Comparison of ENCODE assay signal across 1 cellular context in the genomic region with DNA sequence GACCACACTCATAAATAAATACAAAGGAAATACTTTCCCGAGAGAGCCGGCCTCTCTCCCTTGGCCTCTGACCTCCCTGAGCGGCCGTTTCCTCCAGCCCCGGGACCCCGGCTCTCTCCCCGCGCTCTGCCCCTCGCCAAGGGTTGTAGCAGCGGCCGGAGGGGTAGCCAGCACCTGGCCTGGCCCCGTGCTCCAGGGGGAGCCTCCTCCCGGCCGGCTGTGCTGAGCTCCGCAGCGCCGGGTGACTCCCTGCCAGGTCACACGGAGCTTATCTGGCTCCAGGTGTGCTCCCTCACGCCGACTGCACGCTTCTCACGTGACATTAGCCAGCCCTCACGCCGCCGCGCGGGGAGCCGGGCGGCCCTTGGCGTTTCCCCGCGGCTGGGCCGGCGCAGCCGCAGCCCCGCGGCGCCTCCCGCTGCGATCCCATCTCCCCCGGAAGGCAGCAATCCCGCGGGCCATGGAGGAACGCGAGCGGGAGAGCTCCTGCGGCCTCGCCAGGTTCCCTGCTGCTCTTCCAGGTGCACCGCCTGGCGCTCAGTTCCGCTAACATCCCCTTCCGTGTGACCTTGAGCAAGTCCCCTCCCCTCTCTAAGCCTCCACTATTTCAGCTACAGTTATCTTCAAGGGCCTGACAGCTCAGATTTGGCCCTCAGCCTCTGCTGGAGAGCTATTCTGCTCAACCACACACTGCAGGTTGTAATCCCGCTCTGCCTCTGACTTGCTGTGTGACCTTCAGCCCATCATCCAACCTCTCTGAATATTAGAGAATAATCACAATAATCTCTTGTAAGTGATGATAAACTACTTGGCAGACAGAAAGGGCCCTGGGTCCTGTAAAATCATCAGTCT.
A peak's percentile ranks its signal among the peaks of the same experiment; 100 is the strongest.
TF ChIP-seq lines count a peak whose summit lies in the region.

No MANE protein-coding gene starts in this region.

TF ChIP-seq in HepG2, 621 proteins besides CTCF, POLR2A, EP300 and RAD21 (continued from another document and continues in another):
- TF ChIP-seq, protein P1, sequence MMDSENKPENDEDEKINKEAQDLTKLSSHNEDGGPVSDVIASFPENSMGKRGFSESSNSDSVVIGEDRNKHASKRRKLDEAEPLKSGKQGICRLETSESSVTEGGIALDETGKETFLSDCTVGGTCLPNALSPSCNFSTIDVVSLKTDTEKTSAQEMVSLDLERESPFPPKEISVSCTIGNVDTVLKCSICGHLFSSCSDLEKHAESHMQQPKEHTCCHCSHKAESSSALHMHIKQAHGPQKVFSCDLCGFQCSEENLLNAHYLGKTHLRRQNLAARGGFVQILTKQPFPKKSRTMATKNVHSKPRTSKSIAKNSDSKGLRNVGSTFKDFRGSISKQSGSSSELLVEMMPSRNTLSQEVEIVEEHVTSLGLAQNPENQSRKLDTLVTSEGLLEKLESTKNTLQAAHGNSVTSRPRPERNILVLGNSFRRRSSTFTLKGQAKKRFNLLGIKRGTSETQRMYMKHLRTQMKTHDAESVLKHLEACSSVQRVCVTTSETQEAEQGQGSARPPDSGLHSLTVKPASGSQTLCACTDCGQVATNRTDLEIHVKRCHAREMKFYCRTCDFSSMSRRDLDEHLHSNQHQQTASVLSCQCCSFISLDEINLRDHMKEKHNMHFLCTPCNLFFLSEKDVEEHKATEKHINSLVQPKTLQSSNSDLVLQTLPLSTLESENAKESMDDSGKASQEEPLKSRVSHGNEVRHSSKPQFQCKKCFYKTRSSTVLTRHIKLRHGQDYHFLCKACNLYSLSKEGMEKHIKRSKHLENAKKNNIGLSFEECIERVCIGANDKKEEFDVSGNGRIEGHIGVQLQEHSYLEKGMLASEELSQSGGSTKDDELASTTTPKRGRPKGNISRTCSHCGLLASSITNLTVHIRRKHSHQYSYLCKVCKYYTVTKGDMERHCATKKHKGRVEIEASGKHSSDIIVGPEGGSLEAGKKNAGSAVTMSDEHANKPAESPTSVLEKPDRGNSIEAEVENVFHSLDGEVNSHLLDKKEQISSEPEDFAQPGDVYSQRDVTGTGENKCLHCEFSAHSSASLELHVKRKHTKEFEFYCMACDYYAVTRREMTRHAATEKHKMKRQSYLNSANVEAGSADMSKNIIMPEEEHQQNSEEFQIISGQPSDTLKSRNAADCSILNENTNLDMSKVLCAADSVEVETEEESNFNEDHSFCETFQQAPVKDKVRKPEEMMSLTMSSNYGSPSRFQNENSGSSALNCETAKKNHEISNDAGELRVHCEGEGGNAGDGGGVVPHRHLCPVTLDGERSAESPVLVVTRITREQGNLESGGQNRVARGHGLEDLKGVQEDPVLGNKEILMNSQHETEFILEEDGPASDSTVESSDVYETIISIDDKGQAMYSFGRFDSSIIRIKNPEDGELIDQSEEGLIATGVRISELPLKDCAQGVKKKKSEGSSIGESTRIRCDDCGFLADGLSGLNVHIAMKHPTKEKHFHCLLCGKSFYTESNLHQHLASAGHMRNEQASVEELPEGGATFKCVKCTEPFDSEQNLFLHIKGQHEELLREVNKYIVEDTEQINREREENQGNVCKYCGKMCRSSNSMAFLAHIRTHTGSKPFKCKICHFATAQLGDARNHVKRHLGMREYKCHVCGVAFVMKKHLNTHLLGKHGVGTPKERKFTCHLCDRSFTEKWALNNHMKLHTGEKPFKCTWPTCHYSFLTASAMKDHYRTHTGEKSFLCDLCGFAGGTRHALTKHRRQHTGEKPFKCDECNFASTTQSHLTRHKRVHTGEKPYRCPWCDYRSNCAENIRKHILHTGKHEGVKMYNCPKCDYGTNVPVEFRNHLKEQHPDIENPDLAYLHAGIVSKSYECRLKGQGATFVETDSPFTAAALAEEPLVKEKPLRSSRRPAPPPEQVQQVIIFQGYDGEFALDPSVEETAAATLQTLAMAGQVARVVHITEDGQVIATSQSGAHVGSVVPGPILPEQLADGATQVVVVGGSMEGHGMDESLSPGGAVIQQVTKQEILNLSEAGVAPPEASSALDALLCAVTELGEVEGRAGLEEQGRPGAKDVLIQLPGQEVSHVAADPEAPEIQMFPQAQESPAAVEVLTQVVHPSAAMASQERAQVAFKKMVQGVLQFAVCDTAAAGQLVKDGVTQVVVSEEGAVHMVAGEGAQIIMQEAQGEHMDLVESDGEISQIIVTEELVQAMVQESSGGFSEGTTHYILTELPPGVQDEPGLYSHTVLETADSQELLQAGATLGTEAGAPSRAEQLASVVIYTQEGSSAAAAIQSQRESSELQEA (CRISPR knock-in tag; IDR thresholded peaks at IDR 0.05; ENCODE audit: not compliant biosample characterization) = no peak
- TF ChIP-seq DPF2 (CRISPR knock-in tag; IDR thresholded peaks at IDR 0.05; ENCODE audit: borderline replicate concordance, low read depth) = no peak
- TF ChIP-seq, protein P2, sequence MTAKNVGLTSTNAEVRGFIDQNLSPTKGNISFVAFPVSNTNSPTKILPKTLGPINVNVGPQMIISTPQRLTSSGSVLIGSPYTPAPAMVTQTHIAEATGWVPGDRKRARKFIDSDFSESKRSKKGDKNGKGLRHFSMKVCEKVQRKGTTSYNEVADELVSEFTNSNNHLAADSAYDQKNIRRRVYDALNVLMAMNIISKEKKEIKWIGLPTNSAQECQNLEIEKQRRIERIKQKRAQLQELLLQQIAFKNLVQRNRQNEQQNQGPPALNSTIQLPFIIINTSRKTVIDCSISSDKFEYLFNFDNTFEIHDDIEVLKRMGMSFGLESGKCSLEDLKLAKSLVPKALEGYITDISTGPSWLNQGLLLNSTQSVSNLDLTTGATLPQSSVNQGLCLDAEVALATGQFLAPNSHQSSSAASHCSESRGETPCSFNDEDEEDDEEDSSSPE (CRISPR knock-in tag; IDR thresholded peaks at IDR 0.05) = no peak
- TF ChIP-seq, protein P3, sequence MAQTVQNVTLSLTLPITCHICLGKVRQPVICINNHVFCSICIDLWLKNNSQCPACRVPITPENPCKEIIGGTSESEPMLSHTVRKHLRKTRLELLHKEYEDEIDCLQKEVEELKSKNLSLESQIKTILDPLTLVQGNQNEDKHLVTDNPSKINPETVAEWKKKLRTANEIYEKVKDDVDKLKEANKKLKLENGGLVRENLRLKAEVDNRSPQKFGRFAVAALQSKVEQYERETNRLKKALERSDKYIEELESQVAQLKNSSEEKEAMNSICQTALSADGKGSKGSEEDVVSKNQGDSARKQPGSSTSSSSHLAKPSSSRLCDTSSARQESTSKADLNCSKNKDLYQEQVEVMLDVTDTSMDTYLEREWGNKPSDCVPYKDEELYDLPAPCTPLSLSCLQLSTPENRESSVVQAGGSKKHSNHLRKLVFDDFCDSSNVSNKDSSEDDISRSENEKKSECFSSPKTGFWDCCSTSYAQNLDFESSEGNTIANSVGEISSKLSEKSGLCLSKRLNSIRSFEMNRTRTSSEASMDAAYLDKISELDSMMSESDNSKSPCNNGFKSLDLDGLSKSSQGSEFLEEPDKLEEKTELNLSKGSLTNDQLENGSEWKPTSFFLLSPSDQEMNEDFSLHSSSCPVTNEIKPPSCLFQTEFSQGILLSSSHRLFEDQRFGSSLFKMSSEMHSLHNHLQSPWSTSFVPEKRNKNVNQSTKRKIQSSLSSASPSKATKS (CRISPR knock-in tag; IDR thresholded peaks at IDR 0.05) = no peak
- TF ChIP-seq ZBTB3 (CRISPR knock-in tag; IDR thresholded peaks at IDR 0.05; ENCODE audit: borderline replicate concordance, low read depth) = no peak; the same call in 1 of the 2 replicates
- no peak for TF ChIP-seq PCBP2 (optimal IDR thresholded peaks at IDR 0.05; ENCODE audit: low read depth, low read length, poor library complexity, severe bottlenecking)
- TF ChIP-seq PHF20 (CRISPR knock-in tag; IDR thresholded peaks at IDR 0.05) = no peak
- TF ChIP-seq, protein P4, sequence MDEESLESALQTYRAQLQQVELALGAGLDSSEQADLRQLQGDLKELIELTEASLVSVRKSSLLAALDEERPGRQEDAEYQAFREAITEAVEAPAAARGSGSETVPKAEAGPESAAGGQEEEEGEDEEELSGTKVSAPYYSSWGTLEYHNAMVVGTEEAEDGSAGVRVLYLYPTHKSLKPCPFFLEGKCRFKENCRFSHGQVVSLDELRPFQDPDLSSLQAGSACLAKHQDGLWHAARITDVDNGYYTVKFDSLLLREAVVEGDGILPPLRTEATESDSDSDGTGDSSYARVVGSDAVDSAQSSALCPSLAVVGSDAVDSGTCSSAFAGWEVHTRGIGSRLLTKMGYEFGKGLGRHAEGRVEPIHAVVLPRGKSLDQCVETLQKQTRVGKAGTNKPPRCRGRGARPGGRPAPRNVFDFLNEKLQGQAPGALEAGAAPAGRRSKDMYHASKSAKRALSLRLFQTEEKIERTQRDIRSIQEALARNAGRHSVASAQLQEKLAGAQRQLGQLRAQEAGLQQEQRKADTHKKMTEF (CRISPR knock-in tag; IDR thresholded peaks at IDR 0.05) = peak; percentile 31; the same call in 1 of the 2 replicates
- no peak for TF ChIP-seq NFATC3 (CRISPR knock-in tag; IDR thresholded peaks at IDR 0.05)
- peak; percentile 78; the same call in 1 of the 2 replicates for TF ChIP-seq TGIF2 (CRISPR knock-in tag; IDR thresholded peaks at IDR 0.05)
- TF ChIP-seq ZMYM4 (CRISPR knock-in tag; IDR thresholded peaks at IDR 0.05) = peak; percentile 69; the same call in 1 of the 2 replicates
- TF ChIP-seq, protein P5, sequence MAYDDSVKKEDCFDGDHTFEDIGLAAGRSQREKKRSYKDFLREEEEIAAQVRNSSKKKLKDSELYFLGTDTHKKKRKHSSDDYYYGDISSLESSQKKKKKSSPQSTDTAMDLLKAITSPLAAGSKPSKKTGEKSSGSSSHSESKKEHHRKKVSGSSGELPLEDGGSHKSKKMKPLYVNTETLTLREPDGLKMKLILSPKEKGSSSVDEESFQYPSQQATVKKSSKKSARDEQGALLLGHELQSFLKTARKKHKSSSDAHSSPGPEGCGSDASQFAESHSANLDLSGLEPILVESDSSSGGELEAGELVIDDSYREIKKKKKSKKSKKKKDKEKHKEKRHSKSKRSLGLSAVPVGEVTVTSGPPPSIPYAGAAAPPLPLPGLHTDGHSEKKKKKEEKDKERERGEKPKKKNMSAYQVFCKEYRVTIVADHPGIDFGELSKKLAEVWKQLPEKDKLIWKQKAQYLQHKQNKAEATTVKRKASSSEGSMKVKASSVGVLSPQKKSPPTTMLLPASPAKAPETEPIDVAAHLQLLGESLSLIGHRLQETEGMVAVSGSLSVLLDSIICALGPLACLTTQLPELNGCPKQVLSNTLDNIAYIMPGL (CRISPR knock-in tag; IDR thresholded peaks at IDR 0.05; ENCODE audit: borderline replicate concordance in 1 of 2, low read depth in 1 of 2) = peak in 1 of 2 experiments; percentile 72; a peak in 2 of 4 replicates
- TF ChIP-seq, protein P6, sequence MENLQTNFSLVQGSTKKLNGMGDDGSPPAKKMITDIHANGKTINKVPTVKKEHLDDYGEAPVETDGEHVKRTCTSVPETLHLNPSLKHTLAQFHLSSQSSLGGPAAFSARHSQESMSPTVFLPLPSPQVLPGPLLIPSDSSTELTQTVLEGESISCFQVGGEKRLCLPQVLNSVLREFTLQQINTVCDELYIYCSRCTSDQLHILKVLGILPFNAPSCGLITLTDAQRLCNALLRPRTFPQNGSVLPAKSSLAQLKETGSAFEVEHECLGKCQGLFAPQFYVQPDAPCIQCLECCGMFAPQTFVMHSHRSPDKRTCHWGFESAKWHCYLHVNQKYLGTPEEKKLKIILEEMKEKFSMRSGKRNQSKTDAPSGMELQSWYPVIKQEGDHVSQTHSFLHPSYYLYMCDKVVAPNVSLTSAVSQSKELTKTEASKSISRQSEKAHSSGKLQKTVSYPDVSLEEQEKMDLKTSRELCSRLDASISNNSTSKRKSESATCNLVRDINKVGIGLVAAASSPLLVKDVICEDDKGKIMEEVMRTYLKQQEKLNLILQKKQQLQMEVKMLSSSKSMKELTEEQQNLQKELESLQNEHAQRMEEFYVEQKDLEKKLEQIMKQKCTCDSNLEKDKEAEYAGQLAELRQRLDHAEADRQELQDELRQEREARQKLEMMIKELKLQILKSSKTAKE (CRISPR knock-in tag; IDR thresholded peaks at IDR 0.05; ENCODE audit: borderline replicate concordance) = no peak
- no peak for TF ChIP-seq SOX6 (IDR thresholded peaks at IDR 0.05)
- TF ChIP-seq SOX6 (CRISPR knock-in tag; IDR thresholded peaks at IDR 0.05) = no peak; the same call in 1 of the 2 replicates
- TF ChIP-seq ZNF382 (CRISPR knock-in tag; IDR thresholded peaks at IDR 0.05; ENCODE audit: borderline replicate concordance) = no peak
- TF ChIP-seq ZNF850 (CRISPR knock-in tag; conservative IDR thresholded peaks at IDR 0.05) = no peak
- TF ChIP-seq TOPORS (CRISPR knock-in tag; IDR thresholded peaks at IDR 0.05) = no peak
- no peak; the same call in 1 of the 2 replicates for TF ChIP-seq ARHGAP35 (CRISPR knock-in tag; IDR thresholded peaks at IDR 0.05; ENCODE audit: borderline replicate concordance)
- TF ChIP-seq, protein P7, sequence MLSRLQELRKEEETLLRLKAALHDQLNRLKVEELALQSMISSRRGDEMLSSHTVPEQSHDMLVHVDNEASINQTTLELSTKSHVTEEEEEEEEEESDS (CRISPR knock-in tag; IDR thresholded peaks at IDR 0.05; ENCODE audit: borderline replicate concordance) = no peak
- TF ChIP-seq, protein P8, sequence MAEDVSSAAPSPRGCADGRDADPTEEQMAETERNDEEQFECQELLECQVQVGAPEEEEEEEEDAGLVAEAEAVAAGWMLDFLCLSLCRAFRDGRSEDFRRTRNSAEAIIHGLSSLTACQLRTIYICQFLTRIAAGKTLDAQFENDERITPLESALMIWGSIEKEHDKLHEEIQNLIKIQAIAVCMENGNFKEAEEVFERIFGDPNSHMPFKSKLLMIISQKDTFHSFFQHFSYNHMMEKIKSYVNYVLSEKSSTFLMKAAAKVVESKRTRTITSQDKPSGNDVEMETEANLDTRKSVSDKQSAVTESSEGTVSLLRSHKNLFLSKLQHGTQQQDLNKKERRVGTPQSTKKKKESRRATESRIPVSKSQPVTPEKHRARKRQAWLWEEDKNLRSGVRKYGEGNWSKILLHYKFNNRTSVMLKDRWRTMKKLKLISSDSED (CRISPR knock-in tag; IDR thresholded peaks at IDR 0.05) = no peak
- no peak for TF ChIP-seq ZNF883 (CRISPR knock-in tag; IDR thresholded peaks at IDR 0.05; ENCODE audit: not compliant biosample characterization)
- TF ChIP-seq, protein P9, sequence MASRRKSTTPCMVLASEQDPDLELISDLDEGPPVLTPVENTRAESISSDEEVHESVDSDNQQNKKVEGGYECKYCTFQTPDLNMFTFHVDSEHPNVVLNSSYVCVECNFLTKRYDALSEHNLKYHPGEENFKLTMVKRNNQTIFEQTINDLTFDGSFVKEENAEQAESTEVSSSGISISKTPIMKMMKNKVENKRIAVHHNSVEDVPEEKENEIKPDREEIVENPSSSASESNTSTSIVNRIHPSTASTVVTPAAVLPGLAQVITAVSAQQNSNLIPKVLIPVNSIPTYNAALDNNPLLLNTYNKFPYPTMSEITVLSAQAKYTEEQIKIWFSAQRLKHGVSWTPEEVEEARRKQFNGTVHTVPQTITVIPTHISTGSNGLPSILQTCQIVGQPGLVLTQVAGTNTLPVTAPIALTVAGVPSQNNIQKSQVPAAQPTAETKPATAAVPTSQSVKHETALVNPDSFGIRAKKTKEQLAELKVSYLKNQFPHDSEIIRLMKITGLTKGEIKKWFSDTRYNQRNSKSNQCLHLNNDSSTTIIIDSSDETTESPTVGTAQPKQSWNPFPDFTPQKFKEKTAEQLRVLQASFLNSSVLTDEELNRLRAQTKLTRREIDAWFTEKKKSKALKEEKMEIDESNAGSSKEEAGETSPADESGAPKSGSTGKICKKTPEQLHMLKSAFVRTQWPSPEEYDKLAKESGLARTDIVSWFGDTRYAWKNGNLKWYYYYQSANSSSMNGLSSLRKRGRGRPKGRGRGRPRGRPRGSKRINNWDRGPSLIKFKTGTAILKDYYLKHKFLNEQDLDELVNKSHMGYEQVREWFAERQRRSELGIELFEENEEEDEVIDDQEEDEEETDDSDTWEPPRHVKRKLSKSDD (CRISPR knock-in tag; IDR thresholded peaks at IDR 0.05; ENCODE audit: low read depth) = no peak
- TF ChIP-seq ZNF260 (CRISPR knock-in tag; IDR thresholded peaks at IDR 0.05; ENCODE audit: borderline replicate concordance, low read depth) = no peak
- TF ChIP-seq ZNF83 (CRISPR knock-in tag; IDR thresholded peaks at IDR 0.05; ENCODE audit: borderline replicate concordance) = no peak
- TF ChIP-seq GZF1 (CRISPR knock-in tag; IDR thresholded peaks at IDR 0.05) = no peak
